Comparison of ENCODE assay signal across 8 cellular contexts in genomic region chr3:127588675-127589577, GRCh38. TPM values are rescaled to one million over a fixed set of nuclear protein-coding genes. Genes with fewer than 3 reads are reported as not detected.
DNase-seq lines count a peak whose midpoint lies in the region; ATAC-seq, FAIRE-seq and TF ChIP-seq lines count a peak whose summit lies in the region.

No MANE protein-coding gene starts in this region.

- DNase-seq in EL, result peak; percentile 95
- no peak for DNase-seq in ascending aorta (ENCODE audit: low spot score in 2 of 2)
- DNase-seq in HepG2 (ENCODE audit: low spot score), result peak; percentile 23
- no peak for DNase-seq in thoracic aorta (ENCODE audit: low spot score)
- DNase-seq in retina, result no peak
- no peak for DNase-seq in iPS-NIHi11 (ENCODE audit: low spot score)
- DNase-seq in posterior vena cava (ENCODE audit: low spot score), result no peak

- CTCF ChIA-PET in HepG2 (lab: Yijun Ruan, JAX; ENCODE audit: low intra/inter-chr PET ratio, low total read pairs), result no interaction called here

- H3K27ac ChIP-seq in ascending aorta (peak overlapping the region; percentile 89 to 90), HepG2 (ENCODE audit: extremely low read length, insufficient read depth, low read length) (peak overlapping the region; percentile 85), thoracic aorta (peak overlapping the region; percentile 88 to 90)

- POLR2A ChIA-PET in HepG2 (lab: Yijun Ruan, JAX), result interaction anchor here (1.4 kb wide), 1 partner anchor 9 kb away, joined by 15 read pairs; the partner anchor contains the start of gene MCM2

- H4K20me1 ChIP-seq in Loucy (ENCODE audit: insufficient read depth, low read length, poor library complexity, severe bottlenecking), result peaks cover 43% of the 10 kb centered on the region
- peaks cover 18% of the 10 kb centered on the region; the same call in 1 of the 2 replicates for H4K20me1 ChIP-seq in HepG2 (ENCODE audit: insufficient read depth, low read length)

- intact Hi-C loops in ascending aorta (cut with DNase I) (no loop called here), HepG2 (cut with micrococcal nuclease; ENCODE audit: unreplicated experiment) (no loop called here), posterior vena cava (cut with DNase I) (no loop called here)

- BruUV-seq in HepG2 (replicated peaks; lab: Mats Ljungman, UMichigan), result no TSS peak

- no peak for FAIRE-seq in HepG2 (lab: Jason Lieb, UNC)

- peak overlapping the region; percentile 77 for H3K4me2 ChIP-seq in Loucy (ENCODE audit: low read depth, low read length, poor library complexity, severe bottlenecking)
- H3K4me2 ChIP-seq in HepG2 (ENCODE audit: low read depth, low read length), result peak overlapping the region; percentile 91

- TF ChIP-seq CTCF in Loucy (conservative IDR thresholded peaks at IDR 0.05; ENCODE audit: low read length), result no peak
- TF ChIP-seq CTCF in ascending aorta (IDR thresholded peaks at IDR 0.05), result no peak
- TF ChIP-seq CTCF in HepG2 (CRISPR knock-in tag; IDR thresholded peaks at IDR 0.05), result no peak
- TF ChIP-seq CTCF in thoracic aorta (IDR thresholded peaks at IDR 0.05), result no peak

- no peak for TF ChIP-seq EP300 in HepG2 (IDR thresholded peaks at IDR 0.05; ENCODE audit: low read depth in 2 of 2, low read length in 2 of 2)
- no peak for TF ChIP-seq EP300 in HepG2 (CRISPR knock-in tag; IDR thresholded peaks at IDR 0.05; ENCODE audit: borderline replicate concordance)

- in situ Hi-C loops in HepG2 (cut with HindIII; ENCODE audit: extremely low pct_ligation_motif_present, low pct_unique_long_range_greater_than_20kb), result no loop called here

- H3K27me3 ChIP-seq in Loucy (ENCODE audit: insufficient read depth, low read length, poor library complexity, severe bottlenecking) (no peaks in the 10 kb centered on the region), ascending aorta (no peaks in the 10 kb centered on the region), HepG2 (ENCODE audit: control insufficient read depth in 1 of 2, insufficient read depth in 2 of 2, low read length in 2 of 2) (no peaks in the 10 kb centered on the region; a peak in 1 of 5 replicates), thoracic aorta (replicated peaks; ENCODE audit: insufficient read depth) (no peaks in the 10 kb centered on the region)

- no peak overlapping the region for H2AFZ ChIP-seq in Loucy (ENCODE audit: low read length)
- H2AFZ ChIP-seq in HepG2 (ENCODE audit: low read length), result no peak overlapping the region

- 0 out of 2 replicates have a peak, but pooled peaks cover 7% of the 10 kb centered on the region for H3F3A ChIP-seq in Loucy (ENCODE audit: low read depth)

- H3K9me2 ChIP-seq in Loucy (replicated peaks; ENCODE audit: low read depth, low read length), result no peaks in the 10 kb centered on the region

- H3K79me2 ChIP-seq in Loucy (ENCODE audit: insufficient read depth, low read length), result peaks cover 75% of the 10 kb centered on the region
- H3K79me2 ChIP-seq in HepG2 (ENCODE audit: insufficient read depth, low read length), result peaks cover 27% of the 10 kb centered on the region

- H3K4me1 ChIP-seq in Loucy (ENCODE audit: insufficient read depth, low read length, poor library complexity, severe bottlenecking) (peaks cover 37% of the 10 kb centered on the region), ascending aorta (peaks cover 3 to 18% of the 10 kb centered on the region in 2 donors), HepG2 (ENCODE audit: insufficient read depth, low read length) (peaks cover 35% of the 10 kb centered on the region), thoracic aorta (ENCODE audit: control insufficient read depth in 1 of 2, low read depth in 2 of 2) (peaks cover 25 to 49% of the 10 kb centered on the region in 2 donors)

- TF ChIP-seq POLR2A in HepG2 (IDR thresholded peaks at IDR 0.05; ENCODE audit: insufficient read depth in 1 of 2, low read depth in 2 of 2, low read length in 2 of 2), result no peak; a peak in 1 of 4 replicates

- peak; percentile 5 for ATAC-seq in HepG2
- no peak for ATAC-seq in thoracic aorta (ENCODE audit: insufficient number of reproducible peaks, low FRiP score, low read depth)

- peak overlapping the region; percentile 82 for H3K4me3 ChIP-seq in Loucy (ENCODE audit: low read length, poor library complexity, severe bottlenecking)
- H3K4me3 ChIP-seq in ascending aorta, result peak overlapping the region; percentile 83 to 89
- H3K4me3 ChIP-seq in HepG2 (replicated peaks in 1 of 3; ENCODE audit: insufficient read depth in 1 of 3, low read depth in 2 of 3, low read length in 3 of 3), result peak overlapping the region; percentile 93 to 97 (median 94)
- H3K4me3 ChIP-seq in thoracic aorta, result peak overlapping the region; percentile 89

- H3K9ac ChIP-seq in Loucy (ENCODE audit: low read depth, low read length, poor library complexity, severe bottlenecking) (peak overlapping the region; percentile 78), HepG2 (ENCODE audit: insufficient read depth, low read depth, low read length) (peak overlapping the region; percentile 91)

- no peak for TF ChIP-seq RAD21 in HepG2 (CRISPR knock-in tag; IDR thresholded peaks at IDR 0.05)

- H3K36me3 ChIP-seq in Loucy (ENCODE audit: insufficient read depth, low read length) (no peaks in the 10 kb centered on the region), ascending aorta (no peaks in the 10 kb centered on the region), HepG2 (replicated peaks in 1 of 2; ENCODE audit: control insufficient read depth in 1 of 2, insufficient read depth in 2 of 2, low read length in 2 of 2) (0 out of 5 replicates have a peak, but pooled peaks cover 0 to 8% of the 10 kb centered on the region in 2 experiments), thoracic aorta (no peaks in the 10 kb centered on the region)

- 47% methylated on average over 8 of the region's 16 CpGs for WGBS in HepG2 (ENCODE audit: low lambda C conversion rate)

- H3K9me3 ChIP-seq in Loucy (ENCODE audit: insufficient read depth, low read depth, low read length) (no peaks in the 10 kb centered on the region), ascending aorta (no peaks in the 10 kb centered on the region), HepG2 (ENCODE audit: low read length) (no peaks in the 10 kb centered on the region), thoracic aorta (no peaks in the 10 kb centered on the region)

RNA-seq across cellular contexts. Expression of gene TPRA1, which starts 1.6 kb away (rescaled TPM):
- total RNA-seq in ascending aorta, result 87.1 TPM
- 16.0 and 25.8 TPM in 2 replicates for total RNA-seq in HepG2 (2016; rRNA removed; fragmentation: Illumina TruSeq; extraction: Trizol)
- 5.2 and 7.7 TPM in 2 replicates for total RNA-seq in HepG2 (2016; cell fraction: cytosol; rRNA removed; fragmentation: Illumina TruSeq; extraction: Trizol; ENCODE audit: low read depth)
- 18.1 and 26.7 TPM in 2 replicates for total RNA-seq in HepG2 (2016; cell fraction: insoluble cytoplasmic fraction; rRNA removed; fragmentation: Illumina TruSeq; extraction: Trizol)
- 14.2 and 15.9 TPM in 2 replicates for total RNA-seq in HepG2 (2016; cell fraction: membrane; rRNA removed; fragmentation: Illumina TruSeq; extraction: Trizol)
- 19.5 and 20.8 TPM in 2 replicates for total RNA-seq in HepG2 (2016; cell fraction: nucleus; rRNA removed; fragmentation: Illumina TruSeq; extraction: Trizol)
- polyA plus RNA-seq in HepG2 (2011; rRNA removed), result 25.4 and 35.4 TPM in 2 replicates
- 20.8 and 29.8 TPM in 2 replicates for polyA plus RNA-seq in HepG2 (2011; cell fraction: cytosol; rRNA removed)
- polyA plus RNA-seq in HepG2 (2011; cell fraction: nucleus; rRNA removed), result 39.0 and 41.7 TPM in 2 replicates
- polyA plus RNA-seq in HepG2 (2012), result 13.0 and 16.0 TPM in 2 replicates
- polyA plus RNA-seq in HepG2 (2016; cell fraction: cytosol; fragmentation: Illumina TruSeq; extraction: Trizol; ENCODE audit: low read depth), result 5.6 and 6.4 TPM in 2 replicates
- 14.3 TPM in 2 replicates for polyA plus RNA-seq in HepG2 (2016; cell fraction: insoluble cytoplasmic fraction; fragmentation: Illumina TruSeq; extraction: Trizol; ENCODE audit: low read depth)
- 9.6 and 10.9 TPM in 2 replicates for polyA plus RNA-seq in HepG2 (2016; cell fraction: membrane; fragmentation: Illumina TruSeq; extraction: Trizol; ENCODE audit: low read depth)
- polyA plus RNA-seq in HepG2 (2016; cell fraction: nucleus; fragmentation: Illumina TruSeq; extraction: Trizol; ENCODE audit: insufficient read depth, low read depth), result 34.7 and 36.4 TPM in 2 replicates
- 60.4 and 130 TPM in 2 replicates for polyA minus RNA-seq in HepG2 (2011; rRNA and poly(A)+ RNA removed; ENCODE audit: low replicate concordance)
- polyA minus RNA-seq in HepG2 (2011; cell fraction: cytosol; rRNA and poly(A)+ RNA removed), result 12.0 and 12.9 TPM in 2 replicates
- 12.6 and 20.5 TPM in 2 replicates for polyA minus RNA-seq in HepG2 (2011; cell fraction: nucleus; rRNA and poly(A)+ RNA removed)
- total RNA-seq in thoracic aorta, result 10 to 100 TPM; 32.0 to 37.8 TPM
- total RNA-seq in posterior vena cava, result 10 to 100 TPM; 21.4 to 22.8 TPM

RNA-seq across cellular contexts. Expression of gene MCM2, which starts 9.3 kb away (rescaled TPM):
- total RNA-seq in ascending aorta (1.9 TPM), HepG2 (2016; rRNA removed; fragmentation: Illumina TruSeq; extraction: Trizol) (133 and 134 TPM in 2 replicates), thoracic aorta (1 to 10 TPM; 4.5 to 5.4 TPM), posterior vena cava (1 to 10 TPM; 4.0 to 5.6 TPM)
- 22.3 and 24.9 TPM in 2 replicates for total RNA-seq in HepG2 (2016; cell fraction: cytosol; rRNA removed; fragmentation: Illumina TruSeq; extraction: Trizol; ENCODE audit: low read depth)
- total RNA-seq in HepG2 (2016; cell fraction: insoluble cytoplasmic fraction; rRNA removed; fragmentation: Illumina TruSeq; extraction: Trizol), result 115 and 130 TPM in 2 replicates
- total RNA-seq in HepG2 (2016; cell fraction: membrane; rRNA removed; fragmentation: Illumina TruSeq; extraction: Trizol), result 33.8 and 39.4 TPM in 2 replicates
- total RNA-seq in HepG2 (2016; cell fraction: nucleus; rRNA removed; fragmentation: Illumina TruSeq; extraction: Trizol), result 68.8 and 75.2 TPM in 2 replicates
- 34.3 and 43.5 TPM in 2 replicates for polyA plus RNA-seq in HepG2 (2011; rRNA removed)
- polyA plus RNA-seq in HepG2 (2011; cell fraction: cytosol; rRNA removed), result 28.9 and 46.8 TPM in 2 replicates
- polyA plus RNA-seq in HepG2 (2011; cell fraction: nucleus; rRNA removed), result 34.6 and 57.1 TPM in 2 replicates
- polyA plus RNA-seq in HepG2 (2012), result 19.7 and 32.1 TPM in 2 replicates
- 7.2 and 8.0 TPM in 2 replicates for polyA plus RNA-seq in HepG2 (2016; cell fraction: cytosol; fragmentation: Illumina TruSeq; extraction: Trizol; ENCODE audit: low read depth)
- polyA plus RNA-seq in HepG2 (2016; cell fraction: insoluble cytoplasmic fraction; fragmentation: Illumina TruSeq; extraction: Trizol; ENCODE audit: low read depth), result 74.7 and 93.0 TPM in 2 replicates
- 14.0 and 16.6 TPM in 2 replicates for polyA plus RNA-seq in HepG2 (2016; cell fraction: membrane; fragmentation: Illumina TruSeq; extraction: Trizol; ENCODE audit: low read depth)
- polyA plus RNA-seq in HepG2 (2016; cell fraction: nucleus; fragmentation: Illumina TruSeq; extraction: Trizol; ENCODE audit: insufficient read depth, low read depth), result 65.8 and 73.2 TPM in 2 replicates
- 166 and 435 TPM in 2 replicates for polyA minus RNA-seq in HepG2 (2011; rRNA and poly(A)+ RNA removed; ENCODE audit: low replicate concordance)
- polyA minus RNA-seq in HepG2 (2011; cell fraction: cytosol; rRNA and poly(A)+ RNA removed), result 38.0 and 60.1 TPM in 2 replicates
- 20.4 and 28.2 TPM in 2 replicates for polyA minus RNA-seq in HepG2 (2011; cell fraction: nucleus; rRNA and poly(A)+ RNA removed)

RNA-seq across cellular contexts. Expression of gene PODXL2, which starts 40.1 kb away (rescaled TPM):
- total RNA-seq in ascending aorta (1.6 TPM), HepG2 (2016; rRNA removed; fragmentation: Illumina TruSeq; extraction: Trizol) (13.5 and 25.1 TPM in 2 replicates), thoracic aorta (1 to 10 TPM; 2.8 to 7.8 TPM), posterior vena cava (1 to 10 TPM; 2.0 to 2.5 TPM)
- total RNA-seq in HepG2 (2016; cell fraction: cytosol; rRNA removed; fragmentation: Illumina TruSeq; extraction: Trizol; ENCODE audit: low read depth), result 11.1 and 12.1 TPM in 2 replicates
- 12.9 and 25.2 TPM in 2 replicates for total RNA-seq in HepG2 (2016; cell fraction: insoluble cytoplasmic fraction; rRNA removed; fragmentation: Illumina TruSeq; extraction: Trizol)
- total RNA-seq in HepG2 (2016; cell fraction: membrane; rRNA removed; fragmentation: Illumina TruSeq; extraction: Trizol), result 17.4 and 19.2 TPM in 2 replicates
- total RNA-seq in HepG2 (2016; cell fraction: nucleus; rRNA removed; fragmentation: Illumina TruSeq; extraction: Trizol), result 22.7 and 24.9 TPM in 2 replicates
- polyA plus RNA-seq in HepG2 (2011; rRNA removed), result 20.4 and 31.7 TPM in 2 replicates
- 24.7 and 33.2 TPM in 2 replicates for polyA plus RNA-seq in HepG2 (2011; cell fraction: cytosol; rRNA removed)
- polyA plus RNA-seq in HepG2 (2011; cell fraction: nucleus; rRNA removed), result 25.3 and 29.3 TPM in 2 replicates
- 12.3 and 15.4 TPM in 2 replicates for polyA plus RNA-seq in HepG2 (2012)
- polyA plus RNA-seq in HepG2 (2016; cell fraction: cytosol; fragmentation: Illumina TruSeq; extraction: Trizol; ENCODE audit: low read depth), result 13.5 and 14.7 TPM in 2 replicates
- 12.3 and 15.0 TPM in 2 replicates for polyA plus RNA-seq in HepG2 (2016; cell fraction: insoluble cytoplasmic fraction; fragmentation: Illumina TruSeq; extraction: Trizol; ENCODE audit: low read depth)
- polyA plus RNA-seq in HepG2 (2016; cell fraction: membrane; fragmentation: Illumina TruSeq; extraction: Trizol; ENCODE audit: low read depth), result 18.5 and 19.8 TPM in 2 replicates
- polyA plus RNA-seq in HepG2 (2016; cell fraction: nucleus; fragmentation: Illumina TruSeq; extraction: Trizol; ENCODE audit: insufficient read depth, low read depth), result 39.4 and 41.1 TPM in 2 replicates
- polyA minus RNA-seq in HepG2 (2011; rRNA and poly(A)+ RNA removed; ENCODE audit: low replicate concordance), result 19.7 and 24.8 TPM in 2 replicates
- polyA minus RNA-seq in HepG2 (2011; cell fraction: cytosol; rRNA and poly(A)+ RNA removed), result 10.5 and 11.6 TPM in 2 replicates
- polyA minus RNA-seq in HepG2 (2011; cell fraction: nucleus; rRNA and poly(A)+ RNA removed), result 5.3 and 7.3 TPM in 2 replicates

Comparison
In these comparisons a context has a peak if more than half of its experiments do, and no peak if none do; other contexts are left out.
1. DNase-seq: peak in EL (single experiment) and HepG2 (single experiment); none in ascending aorta (0 of 2), thoracic aorta (single experiment), retina (single experiment), iPS-NIHi11 (single experiment) and posterior vena cava (single experiment).
2. Peak in every context shown above with its lines, with median percentiles within 50 percentile points of each other: H3K4me3 ChIP-seq and H3K27ac ChIP-seq.